In the genomic region with DNA sequence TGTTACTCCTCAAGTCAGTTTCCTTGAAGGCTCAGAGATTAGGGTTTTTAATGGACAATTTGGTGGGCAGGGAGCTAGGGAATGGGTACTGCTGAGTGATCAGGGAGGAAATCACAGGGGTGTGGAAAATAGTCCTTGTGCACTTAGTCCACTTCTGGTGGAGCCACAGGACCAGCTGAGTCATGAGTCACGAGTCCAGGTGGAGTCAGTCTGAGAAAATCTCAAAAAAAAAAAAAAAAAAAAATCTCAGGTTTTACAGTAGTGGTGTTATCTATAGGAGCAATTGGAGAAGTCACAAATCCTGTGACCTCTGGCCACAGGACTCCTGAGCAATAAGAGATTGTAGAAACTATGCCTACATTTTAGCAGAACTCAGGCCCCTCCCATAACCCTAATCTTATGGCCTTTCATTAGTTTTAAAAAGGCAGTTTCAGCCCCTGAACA, we compare ENCODE assay signal across 12 cellular contexts. TPM values are rescaled to one million over a fixed set of nuclear protein-coding genes. Genes with fewer than 3 reads are reported as not detected.
DNase-seq lines count a peak whose midpoint lies in the region; ATAC-seq and TF ChIP-seq lines count a peak whose summit lies in the region.
"Had no signal": no experiment of that assay in that cellular context is flagged by ENCODE, and none has a peak within 500 bp of the region (broad histone marks: within the 10 kb centered on the region; RNA-seq: fewer than 3 reads in every experiment).

No MANE protein-coding gene starts in this region.

- peak; percentile 44 for ATAC-seq in omental fat pad (ENCODE audit: low FRiP score)
- ATAC-seq: activated T-cell treated with anti-CD3 and anti-CD28 coated beads, Interleukin-2, amount 50 U/mL, for 4 hours had no signal

- no peaks in the 10 kb centered on the region for H3K27me3 ChIP-seq in endodermal cell (ENCODE audit: control insufficient read depth, insufficient read depth, low read length, poor library complexity, severe bottlenecking)
- H3K27me3 ChIP-seq: BLaER1, esophagus muscularis mucosa had no signal

- no peaks in the 10 kb centered on the region for H3K4me1 ChIP-seq in endodermal cell (ENCODE audit: control insufficient read depth, insufficient read depth, low read length)
- H3K4me1 ChIP-seq: esophagus muscularis mucosa had no signal

- no peak overlapping the region for H3K27ac ChIP-seq in endodermal cell (ENCODE audit: low read depth, low read length)
- H3K27ac ChIP-seq: BLaER1, esophagus muscularis mucosa had no signal

- H3K27me3 Mint-ChIP-seq in endodermal cell (ENCODE audit: insufficient read depth) = no peaks in the 10 kb centered on the region

- WGBS in endodermal cell (ENCODE audit: insufficient coverage in 1 of 2, insufficient read length in 1 of 2), 2 experiments = 87% methylated on average over 1 of the region's 1 CpG; no CpG with 5 or more reads in 1 of the 2 experiments

- H3K4me3 Mint-ChIP-seq in endodermal cell = no peak overlapping the region
- H3K4me3 Mint-ChIP-seq: activated T-cell treated with anti-CD3 and anti-CD28 coated beads, Interleukin-2, amount 50 U/mL, for 4 hours; brain had no signal

- H3K4me3 ChIP-seq in endodermal cell (ENCODE audit: low read length) = no peak overlapping the region
- H3K4me3 ChIP-seq: BLaER1, esophagus muscularis mucosa had no signal

- no peaks in the 10 kb centered on the region for H3K36me3 Mint-ChIP-seq in endodermal cell (ENCODE audit: low read depth)
- H3K36me3 Mint-ChIP-seq: brain had no signal

- peaks cover 20% of the 10 kb centered on the region for H3K4me1 Mint-ChIP-seq in endodermal cell

- peak overlapping the region; percentile 14 for H3K27ac Mint-ChIP-seq in endodermal cell

- peak; percentile 87 for DNase-seq in DMS53 treated with DMSO at 0.1 percent for 48 hours (lab: John Stamatoyannopoulos, UW; ENCODE audit: unreplicated experiment)
- peak; percentile 65 for DNase-seq in NCI-H69 (lab: John Stamatoyannopoulos, UW)
- DNase-seq in endodermal cell = no peak
- DNase-seq in omental fat pad (ENCODE audit: low spot score) = no peak
- DNase-seq in activated CD4-positive, alpha-beta T cell treated with anti-CD3 and anti-CD28 coated beads for 4 hours = no peak
- DNase-seq in amygdala (lab: John Stamatoyannopoulos, UW) = no peak
- DNase-seq in effector CD8-positive, alpha-beta T cell (lab: John Stamatoyannopoulos, UW) = no peak
- DNase-seq in NCI-H748 (lab: John Stamatoyannopoulos, UW; ENCODE audit: unreplicated experiment) = no peak
- DNase-seq: activated T-cell treated with anti-CD3 and anti-CD28 coated beads, Interleukin-2, amount 50 U/mL, for 4 hours had no signal

- TF ChIP-seq CTCF in endodermal cell (conservative IDR thresholded peaks at IDR 0.05) (no peak), omental fat pad (IDR thresholded peaks at IDR 0.05) (no peak)

- H3K9me3 ChIP-seq in endodermal cell (ENCODE audit: control insufficient read depth, low read length) = no peaks in the 10 kb centered on the region
- H3K9me3 ChIP-seq: BLaER1, esophagus muscularis mucosa had no signal

- peaks cover 10% of the 10 kb centered on the region for H3K9me3 Mint-ChIP-seq in endodermal cell
- H3K9me3 Mint-ChIP-seq: activated T-cell treated with anti-CD3 and anti-CD28 coated beads, Interleukin-2, amount 50 U/mL, for 4 hours had no signal

- no peaks in the 10 kb centered on the region for H3K36me3 ChIP-seq in endodermal cell (ENCODE audit: control insufficient read depth, insufficient read depth, low read length)
- H3K36me3 ChIP-seq: BLaER1, esophagus muscularis mucosa had no signal

- H3K9ac ChIP-seq in endodermal cell (ENCODE audit: extremely low read depth, low read length, poor library complexity, severe bottlenecking) = no peak overlapping the region
- H3K9ac ChIP-seq: BLaER1 had no signal

RNA-seq across cellular contexts. Expression of gene AMN1, which starts 28.2 kb away (rescaled TPM):
- total RNA-seq in endodermal cell (10 to 100 TPM; 12.5 to 15.2 TPM), omental fat pad (10 to 100 TPM in 2 of 4 donors, 1 to 10 TPM in 2; 6.8 to 27.6 (median 10.0) TPM)
- polyA plus RNA-seq in endodermal cell (2013, experiment 1 of 2) = 16.5 TPM
- polyA plus RNA-seq in endodermal cell (2013, experiment 2 of 2) = 19.7 TPM

Comparison
In these comparisons a context has a peak if more than half of its experiments do, and no peak if none do; other contexts are left out.
1. DNase-seq: peak in DMS53 treated with DMSO at 0.1 percent for 48 hours (single experiment) and NCI-H69 (single experiment); none in endodermal cell (single experiment), omental fat pad (single experiment), activated CD4-positive, alpha-beta T cell treated with anti-CD3 and anti-CD28 coated beads for 4 hours (0 of 2), amygdala (0 of 56), effector CD8-positive, alpha-beta T cell (single experiment) and NCI-H748 (single experiment).